Comparison of ENCODE assay signal across 24 cellular contexts in the genomic region with DNA sequence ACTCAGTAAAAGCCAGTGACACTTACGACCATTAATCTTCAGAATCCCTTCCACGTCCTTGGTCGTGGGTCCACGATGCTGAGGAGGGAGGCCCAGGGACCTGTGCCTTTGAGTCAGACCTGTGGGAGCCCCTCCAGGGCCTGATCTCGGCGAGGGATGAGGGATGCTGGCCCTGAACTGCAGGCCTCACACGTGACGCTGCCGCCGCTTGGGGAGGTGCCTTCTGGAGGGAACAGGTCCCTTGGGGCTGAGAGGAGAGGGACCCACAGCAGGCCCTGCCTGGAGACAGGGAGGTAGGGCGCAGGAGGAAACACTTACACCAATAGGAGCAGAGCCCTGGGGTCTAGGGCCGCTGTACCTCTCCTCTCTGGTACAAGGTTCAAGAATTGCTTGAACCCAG.
"Had no signal": no experiment of that assay in that cellular context is flagged by ENCODE, and none has a peak within 500 bp of the region (broad histone marks: within the 10 kb centered on the region; RNA-seq: fewer than 3 reads in every experiment).

No MANE protein-coding gene starts in this region.

- H3K4me3 Mint-ChIP-seq: effector memory CD8-positive, alpha-beta T cell; immature natural killer cell; naive B cell; nephron; stimulated activated memory B cell treated with anti-CD40 and anti-IgM and Interleukin-4, amounts not matched to agents 10 μg/mL and 1 μg/mL and 100 μg/mL, for 72 hours; stimulated activated naive CD8-positive, alpha-beta T cell treated with anti-CD3 and anti-CD28 coated beads, Interleukin-15, Interleukin-2, amounts not matched to agents 100 ng/mL and 50 ng/mL, for 24 hours had no signal

- H3K36me3 Mint-ChIP-seq: naive B cell had no signal

- H3K4me3 ChIP-seq: esophagus squamous epithelium, gastroesophageal sphincter, left ventricle myocardium inferior, lung, spleen, tibial artery, upper lobe of left lung, vagina had no signal

- H3K27me3 Mint-ChIP-seq: effector memory CD8-positive, alpha-beta T cell; naive B cell; stimulated activated memory B cell treated with anti-CD40 and anti-IgM and Interleukin-4, amounts not matched to agents 10 μg/mL and 1 μg/mL and 100 μg/mL, for 72 hours; stimulated activated naive CD8-positive, alpha-beta T cell treated with anti-CD3 and anti-CD28 coated beads, Interleukin-15, Interleukin-2, amounts not matched to agents 100 ng/mL and 50 ng/mL, for 24 hours had no signal

- H3K36me3 ChIP-seq: esophagus squamous epithelium, vagina had no signal

- FAIRE-seq: keratinocyte had no signal

- H3K27me3 ChIP-seq: esophagus squamous epithelium, gastroesophageal sphincter, spleen, tibial artery, upper lobe of left lung, vagina had no signal

- DNase-seq: effector memory CD8-positive, alpha-beta T cell; esophagus squamous epithelium; foreskin fibroblast; glutamatergic neuron; immature natural killer cell; left cardiac atrium; left ventricle myocardium inferior; mesenchymal stem cell; midbrain; naive B cell; spleen; stimulated activated CD4-positive, alpha-beta T cell treated with anti-CD3 and anti-CD28 coated beads, Interleukin-15, amount 100 ng/mL, for 24 hours; stimulated activated CD4-positive, alpha-beta T cell treated with anti-CD3 and anti-CD28 coated beads, Interleukin-1b, Interleukin-23, amount 100 ng/mL, for 48 hours; stimulated activated CD4-positive, alpha-beta T cell treated with anti-CD3 and anti-CD28 coated beads, Interleukin-4, amount 100 ng/mL, for 24 hours; tibial artery; upper lobe of left lung had no signal

- H3K27ac ChIP-seq: epithelial cell of prostate, esophagus squamous epithelium, gastroesophageal sphincter, left ventricle myocardium inferior, spleen, tibial artery, upper lobe of left lung, vagina had no signal

- H3K9me3 ChIP-seq: esophagus squamous epithelium, gastroesophageal sphincter, left ventricle myocardium inferior, spleen, tibial artery, upper lobe of left lung, vagina had no signal

- H3K9me3 Mint-ChIP-seq: effector memory CD8-positive, alpha-beta T cell; immature natural killer cell; naive B cell; nephron; stimulated activated memory B cell treated with anti-CD40 and anti-IgM and Interleukin-4, amounts not matched to agents 10 μg/mL and 1 μg/mL and 100 μg/mL, for 72 hours; stimulated activated naive CD8-positive, alpha-beta T cell treated with anti-CD3 and anti-CD28 coated beads, Interleukin-15, Interleukin-2, amounts not matched to agents 100 ng/mL and 50 ng/mL, for 24 hours had no signal

- H3K27ac Mint-ChIP-seq: effector memory CD8-positive, alpha-beta T cell; nephron; stimulated activated memory B cell treated with anti-CD40 and anti-IgM and Interleukin-4, amounts not matched to agents 10 μg/mL and 1 μg/mL and 100 μg/mL, for 72 hours; stimulated activated naive CD8-positive, alpha-beta T cell treated with anti-CD3 and anti-CD28 coated beads, Interleukin-15, Interleukin-2, amounts not matched to agents 100 ng/mL and 50 ng/mL, for 24 hours had no signal
